Comparison of ENCODE assay signal across 8 cellular contexts in the genomic region with DNA sequence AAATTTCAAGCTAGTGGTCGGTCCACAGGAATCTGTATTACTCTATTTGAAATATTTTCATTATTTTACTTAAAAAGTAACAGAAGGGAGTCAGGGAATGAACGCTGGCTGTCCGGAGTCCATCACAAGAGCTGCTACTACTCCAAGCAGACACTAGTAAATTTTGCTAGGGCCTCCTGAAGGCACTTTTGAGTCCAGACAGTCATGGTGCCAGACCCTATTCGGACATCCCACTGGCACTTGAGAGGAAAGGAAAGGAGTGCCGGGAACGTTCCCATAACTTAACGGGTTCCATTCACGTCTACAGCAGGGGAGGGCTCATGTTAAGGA. TPM values are rescaled to one million over a fixed set of nuclear protein-coding genes. Genes with fewer than 3 reads are reported as not detected.
A peak's percentile ranks its signal among the peaks of the same experiment; 100 is the strongest.
DNase-seq lines count a peak whose midpoint lies in the region; ATAC-seq and TF ChIP-seq lines count a peak whose summit lies in the region.

No MANE protein-coding gene starts in this region.

- WGBS in mesendoderm (ENCODE audit: extremely low coverage, insufficient coverage, low lambda C conversion rate) = no CpG with 5 or more reads among the region's 8 CpGs

- H3K56ac ChIP-seq in mesendoderm (ENCODE audit: low read length) = peak overlapping the region; percentile 92

- peak; percentile 49 for DNase-seq in GF-D8 (lab: John Stamatoyannopoulos, UW)
- no peak for DNase-seq in astrocyte of the cerebellum (ENCODE audit: low read depth)
- DNase-seq in mesendoderm = no peak
- no peak for DNase-seq in NCI-H146 treated with DMSO at 0.1 percent for 48 hours (lab: John Stamatoyannopoulos, UW; ENCODE audit: unreplicated experiment)
- no peak for DNase-seq in activated CD8-positive, alpha-beta memory T cell treated with anti-CD3 and anti-CD28 coated beads, Interleukin-2, amount 50 U/mL, for 48 hours

- TF ChIP-seq CTCF in astrocyte of the cerebellum (IDR thresholded peaks at IDR 0.05; ENCODE audit: low read depth, low read length, missing control alignments) = no peak

- no peak overlapping the region for H2BK5ac ChIP-seq in mesendoderm (ENCODE audit: low read length)

- peaks cover 11% of the 10 kb centered on the region for H3K79me1 ChIP-seq in mesendoderm (ENCODE audit: low read length)

- peak overlapping the region; percentile 73 for H3K4me3 ChIP-seq in astrocyte of the cerebellum (ENCODE audit: low read depth, low read length)
- peak overlapping the region; percentile 78 for H3K4me3 ChIP-seq in mesendoderm (ENCODE audit: low read length)

- H3K4me2 ChIP-seq in mesendoderm (ENCODE audit: low read length) = peak overlapping the region; percentile 81

- H3K9ac ChIP-seq in mesendoderm (ENCODE audit: low read length) = peak overlapping the region; percentile 95

- H3K4ac ChIP-seq in mesendoderm (ENCODE audit: low read depth, low read length) = no peak overlapping the region

- peaks cover 17% of the 10 kb centered on the region for H3K79me2 ChIP-seq in mesendoderm (ENCODE audit: control insufficient read depth, insufficient read depth, low read length)

- no peak overlapping the region for H2AK5ac ChIP-seq in mesendoderm (ENCODE audit: low read length)

- no peaks in the 10 kb centered on the region for H3K27me3 ChIP-seq in mesendoderm (ENCODE audit: insufficient read depth, low read length, poor library complexity)

- no peaks in the 10 kb centered on the region for H3K4me1 ChIP-seq in mesendoderm (ENCODE audit: control insufficient read depth, low read depth, low read length)

- H2BK15ac ChIP-seq in mesendoderm (replicated peaks; ENCODE audit: low read depth) = no peak overlapping the region

- H3K23ac ChIP-seq in mesendoderm (ENCODE audit: low read length) = no peak overlapping the region

- H3K18ac ChIP-seq in mesendoderm (ENCODE audit: low read length) = peak overlapping the region; percentile 42

- no peak overlapping the region for H4K5ac ChIP-seq in mesendoderm (ENCODE audit: low read length)

- H2BK120ac ChIP-seq in mesendoderm (ENCODE audit: low read depth, low read length) = no peak overlapping the region

- H3K36me3 ChIP-seq in mesendoderm (ENCODE audit: control insufficient read depth, insufficient read depth, low read length) = no peaks in the 10 kb centered on the region

- no peak overlapping the region for H4K8ac ChIP-seq in mesendoderm (ENCODE audit: low read depth, low read length)

- ATAC-seq in HG02973 (IDR thresholded peaks at IDR 0.05; ENCODE audit: unreplicated experiment) (peak; percentile 1), GM21529 (IDR thresholded peaks at IDR 0.05; ENCODE audit: unreplicated experiment) (no peak), GM19467 (IDR thresholded peaks at IDR 0.05; ENCODE audit: unreplicated experiment) (no peak)

- in situ Hi-C loops in astrocyte of the cerebellum (cut with HindIII; ENCODE audit: low sequenced_read_pairs) = no loop called here

- H3K27ac ChIP-seq in mesendoderm (ENCODE audit: low read depth, low read length) = peak overlapping the region; percentile 72

RNA-seq across cellular contexts. Expression of a gene that starts 0.6 kb away (rescaled TPM):
- 14.3 TPM for polyA plus RNA-seq in mesendoderm (2013, experiment 1 of 2)
- polyA plus RNA-seq in mesendoderm (2013, experiment 2 of 2) = 13.2 TPM
